22 cellular contexts compared by ENCODE assay signal in the genomic region with DNA sequence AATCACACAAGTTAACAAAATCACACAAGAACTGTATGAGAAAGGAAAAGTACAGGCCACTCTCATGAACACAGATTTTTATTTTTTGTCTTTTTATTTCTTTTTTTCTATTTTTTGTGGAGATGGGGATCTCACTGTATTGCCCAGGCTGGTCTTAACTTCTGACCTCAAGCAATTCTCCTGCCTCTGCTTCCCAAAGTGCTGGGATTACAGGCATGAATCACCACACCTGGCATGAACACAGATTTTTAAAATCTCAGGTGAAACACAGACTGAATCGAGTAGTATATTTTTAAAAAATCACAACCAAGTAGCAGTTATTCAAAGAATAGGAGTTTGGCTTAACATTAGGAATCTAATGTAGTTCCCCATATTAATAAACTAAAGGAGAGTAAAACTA. TPM values are rescaled to one million over a fixed set of nuclear protein-coding genes. Genes with fewer than 3 reads are reported as not detected.
DNase-seq lines count a peak whose midpoint lies in the region; ATAC-seq, FAIRE-seq and TF ChIP-seq lines count a peak whose summit lies in the region.
"Had no signal": no experiment of that assay in that cellular context is flagged by ENCODE, and none has a peak within 500 bp of the region (broad histone marks: within the 10 kb centered on the region; RNA-seq: fewer than 3 reads in every experiment).

No MANE protein-coding gene starts in this region.

- H3K9me3 ChIP-seq in breast epithelium (no peaks in the 10 kb centered on the region), HEK293 (ENCODE audit: control insufficient read depth, insufficient read depth, low read depth, low read length) (no peaks in the 10 kb centered on the region), K562 (replicated peaks; ENCODE audit: control insufficient read depth, insufficient read depth, low read depth, low read length) (no peaks in the 10 kb centered on the region)
- H3K9me3 ChIP-seq: A549, Caco-2 had no signal

- no peak overlapping the region for H2AFZ ChIP-seq in K562 (ENCODE audit: low read depth, low read length)

- H3K9me1 ChIP-seq in K562 (ENCODE audit: control insufficient read depth, insufficient read depth, low read length), result no peaks in the 10 kb centered on the region

- WGBS in K562 (ENCODE audit: insufficient coverage, low coverage, missing lambda C conversion rate), result 56% methylated on average over 1 of the region's 1 CpG

- POLR2A ChIA-PET in MCF 10A (lab: Yijun Ruan, JAX) (interaction anchor here (1.6 kb wide), 1 partner anchor 31 kb away, joined by 3 read pairs; no protein-coding TSS in a partner anchor), HEK293 (lab: Yijun Ruan, JAX) (no interaction called here), K562 (lab: Yijun Ruan, JAX) (no interaction called here)

- no peak overlapping the region for H3K4me2 ChIP-seq in K562 (ENCODE audit: insufficient read depth, low read length)
- H3K4me2 ChIP-seq: A549; BLaER1 treated with 17β-estradiol and CSF1 and Interleukin-3, amounts not matched to agents 10 nM and 100 nM had no signal

- no peak for FAIRE-seq in K562 (lab: Jason Lieb, UNC)
- FAIRE-seq: A549, D721Med, G401.6, GM12891, GM19239 had no signal

- ATAC-seq in K562, result no peak
- ATAC-seq in GM19351 (IDR thresholded peaks at IDR 0.05; ENCODE audit: unreplicated experiment), result no peak
- ATAC-seq: A549; CD8-positive, alpha-beta T cell had no signal

- H3K27me3 Mint-ChIP-seq in MCF 10A (ENCODE audit: insufficient read depth, unreplicated experiment), result no peaks in the 10 kb centered on the region
- H3K27me3 Mint-ChIP-seq: B cell; CD4-positive, alpha-beta T cell had no signal

- TF ChIP-seq CTCF in MCF 10A (IDR thresholded peaks at IDR 0.05; ENCODE audit: unreplicated experiment) (no peak), breast epithelium (IDR thresholded peaks at IDR 0.05) (no peak), HEK293 (tag by site-specific recombination; IDR thresholded peaks at IDR 0.05) (no peak), K562 (IDR thresholded peaks at IDR 0.05 in 2 of 3, conservative IDR thresholded peaks at IDR 0.05 in 1 of 3; ENCODE audit: insufficient read depth in 2 of 3, low read depth in 1 of 3, low read length in 3 of 3) (no peak)

- DNase-seq in MCF 10A (ENCODE audit: unreplicated experiment) (peak; percentile 1), breast epithelium (ENCODE audit: low spot score in 2 of 2) (no peak), K562 (ENCODE audit: extremely low read depth in 1 of 4, low spot score in 3 of 4) (no peak)
- DNase-seq: AML-193; Caco-2; Calu3; CD4-positive, alpha-beta T cell; CD8-positive, alpha-beta T cell; DMS79 treated with DMSO at 0.1 percent for 48 hours; GF-D8 had no signal

- TF ChIP-seq POLR2A in breast epithelium (IDR thresholded peaks at IDR 0.05) (no peak), K562 (conservative IDR thresholded peaks at IDR 0.05) (no peak)

- H3K9me3 Mint-ChIP-seq in MCF 10A (ENCODE audit: unreplicated experiment), result no peaks in the 10 kb centered on the region
- H3K9me3 Mint-ChIP-seq: CD4-positive, alpha-beta T cell; CD8-positive, alpha-beta T cell had no signal

- in situ Hi-C loops in K562 (cut with MboI), result no loop called here

- H3K36me3 ChIP-seq in breast epithelium, result no peaks in the 10 kb centered on the region
- H3K36me3 ChIP-seq in HEK293 (ENCODE audit: control insufficient read depth in 2 of 2, insufficient read depth in 1 of 2, low read length in 2 of 2), result no peaks in the 10 kb centered on the region
- peaks cover 8% of the 10 kb centered on the region; the same call in 1 of the 3 replicates for H3K36me3 ChIP-seq in K562 (ENCODE audit: control insufficient read depth, insufficient read depth, low read length)

- no peak overlapping the region for H3K9ac ChIP-seq in K562 (ENCODE audit: insufficient read depth in 1 of 2, low read depth in 2 of 2, low read length in 2 of 2)
- H3K9ac ChIP-seq: BLaER1 treated with 17β-estradiol and CSF1 and Interleukin-3, amounts not matched to agents 10 nM and 100 nM had no signal

- H3K27ac ChIP-seq in breast epithelium, result no peak overlapping the region
- no peak overlapping the region for H3K27ac ChIP-seq in HEK293 (ENCODE audit: extremely low read depth, low read depth, low read length)
- no peak overlapping the region for H3K27ac ChIP-seq in K562 (ENCODE audit: extremely low read depth, low read depth, low read length)
- H3K27ac ChIP-seq: 22Rv1; A549; BLaER1 treated with 17β-estradiol and CSF1 and Interleukin-3, amounts not matched to agents 10 nM and 100 nM; C4-2B had no signal

- TF ChIP-seq EP300 in K562 (IDR thresholded peaks at IDR 0.05; ENCODE audit: low read length), result no peak

- peaks cover 7% of the 10 kb centered on the region for H3K4me1 Mint-ChIP-seq in MCF 10A (ENCODE audit: insufficient read depth, unreplicated experiment)

- intact Hi-C loops in MCF 10A (cut with micrococcal nuclease), result no loop called here
- intact Hi-C loops in breast epithelium (cut with DNase I; ENCODE audit: low total_unique reads), result no loop called here
- intact Hi-C loops in K562 (cut with micrococcal nuclease), result no loop called here

- H3K4me3 ChIP-seq in breast epithelium (no peak overlapping the region), HEK293 (ENCODE audit: low read depth, low read length) (no peak overlapping the region), K562 (no peak overlapping the region)
- H3K4me3 ChIP-seq: A549; BLaER1 treated with 17β-estradiol and CSF1 and Interleukin-3, amounts not matched to agents 10 nM and 100 nM had no signal

- no peaks in the 10 kb centered on the region for H4K20me1 ChIP-seq in K562 (replicated peaks; ENCODE audit: control insufficient read depth, insufficient read depth, low read length)

- BruUV-seq in MCF 10A (replicated peaks; lab: Mats Ljungman, UMichigan) (no TSS peak), K562 (replicated peaks; lab: Mats Ljungman, UMichigan) (no TSS peak)

- H3K36me3 Mint-ChIP-seq in MCF 10A (ENCODE audit: insufficient read depth, unreplicated experiment), result peaks cover 11% of the 10 kb centered on the region

- H3K79me2 ChIP-seq in K562 (ENCODE audit: control insufficient read depth, insufficient read depth, low read length), result peaks cover 20% of the 10 kb centered on the region

- H3K27me3 ChIP-seq in breast epithelium (no peaks in the 10 kb centered on the region), K562 (ENCODE audit: control insufficient read depth in 2 of 2, insufficient read depth in 2 of 2, low read length in 2 of 2) (no peaks in the 10 kb centered on the region)
- H3K27me3 ChIP-seq: BLaER1 treated with 17β-estradiol and CSF1 and Interleukin-3, amounts not matched to agents 10 nM and 100 nM had no signal

- TF ChIP-seq RAD21 in K562 (CRISPR knock-in tag; conservative IDR thresholded peaks at IDR 0.05 in 1 of 2, IDR thresholded peaks at IDR 0.05 in 1 of 2), result no peak

- H3K27ac Mint-ChIP-seq in MCF 10A (ENCODE audit: low read depth, unreplicated experiment), result peak overlapping the region; percentile 39
- H3K27ac Mint-ChIP-seq: B cell; CD4-positive, alpha-beta T cell; CD8-positive, alpha-beta T cell had no signal

- H3K4me3 Mint-ChIP-seq in MCF 10A (ENCODE audit: unreplicated experiment), result no peak overlapping the region
- H3K4me3 Mint-ChIP-seq: B cell; CD4-positive, alpha-beta T cell; CD8-positive, alpha-beta T cell had no signal

- no peaks in the 10 kb centered on the region for H3K4me1 ChIP-seq in breast epithelium
- no peaks in the 10 kb centered on the region for H3K4me1 ChIP-seq in HEK293 (ENCODE audit: control insufficient read depth, insufficient read depth, low read length)
- H3K4me1 ChIP-seq in K562 (replicated peaks in 1 of 2; ENCODE audit: control insufficient read depth in 2 of 2, insufficient read depth in 2 of 2, low read length in 2 of 2), result no peaks in the 10 kb centered on the region
- H3K4me1 ChIP-seq: A549 had no signal

- CTCF ChIA-PET in MCF 10A (lab: Yijun Ruan, JAX) (interaction anchor here (0.7 kb wide), 1 partner anchor 1076 kb away, joined by 3 read pairs; no protein-coding TSS in a partner anchor), HEK293 (lab: Yijun Ruan, JAX) (no interaction called here), K562 (lab: Yijun Ruan, JAX; ENCODE audit: low intra/inter-chr PET ratio) (no interaction called here)

RNA-seq across cellular contexts. Expression of a gene that starts 18.3 kb away (rescaled TPM):
- total RNA-seq in MCF 10A (2022), result 15.0 and 18.0 TPM in 2 replicates
- 10 to 100 TPM; 16.5 to 36.1 (median 27.2) TPM for total RNA-seq in breast epithelium
- total RNA-seq in K562 (2011; cell fraction: chromatin; rRNA removed; ENCODE audit: low replicate concordance), result 15.0 and 31.9 TPM in 2 replicates
- total RNA-seq in K562 (2011; cell fraction: nucleolus; rRNA removed), result 14.7 and 16.8 TPM in 2 replicates
- total RNA-seq in K562 (2011; cell fraction: nucleoplasm; rRNA removed), result 21.8 and 30.6 TPM in 2 replicates
- total RNA-seq in K562 (2014; rRNA removed), result 10.0 and 16.5 TPM in 2 replicates
- 18.1 and 19.4 TPM in 2 replicates for total RNA-seq in K562 (2014; rRNA removed; fragmentation: Illumina TruSeq; extraction: Trizol)
- 16.2 and 17.3 TPM in 2 replicates for total RNA-seq in K562 (2015; rRNA removed; fragmentation: Illumina TruSeq; extraction: Trizol)
- 15.1 and 16.0 TPM in 2 replicates for total RNA-seq in K562 (2021)
- 14.6 and 21.1 TPM in 2 replicates for polyA plus RNA-seq in K562 (2011; rRNA removed)
- 4.7 and 12.8 TPM in 2 replicates for polyA plus RNA-seq in K562 (2011; cell fraction: cytosol; rRNA removed)
- polyA plus RNA-seq in K562 (2011; cell fraction: nucleus; rRNA removed), result 13.5 and 25.0 TPM in 2 replicates
- 4.4 and 4.9 TPM in 2 replicates for polyA plus RNA-seq in K562 (2012)
- polyA plus RNA-seq in K562 (2014; fragmentation: Illumina TruSeq; extraction: Trizol), result 8.8 and 10.1 TPM in 2 replicates
- polyA plus RNA-seq in K562 (2014; fragmentation: Nextera tagmentation; extraction: Ambion mirVana), result 1 to 10 TPM in 1 of 2 experiments, under 1 TPM in 1; 0.68 to 1.5 TPM
- 8.0 and 8.1 TPM in 2 replicates for polyA plus RNA-seq in K562 (2014; rRNA removed)
- 46.9 and 57.6 TPM in 2 replicates for polyA minus RNA-seq in K562 (2011; rRNA and poly(A)+ RNA removed)
- polyA minus RNA-seq in K562 (2011; cell fraction: cytosol; rRNA and poly(A)+ RNA removed), result 17.7 and 18.5 TPM in 2 replicates
- 28.5 and 38.7 TPM in 2 replicates for polyA minus RNA-seq in K562 (2011; cell fraction: nucleus; rRNA and poly(A)+ RNA removed)

RNA-seq across cellular contexts. Expression of a gene that starts 35.7 kb away (rescaled TPM):
- total RNA-seq in MCF 10A (2022) (not detected in 2 replicates), breast epithelium (1 to 10 TPM in 1 of 3 donors, not detected in 2; 4.2 TPM), K562 (2014; rRNA removed) (not detected in 2 replicates), K562 (2014; rRNA removed; fragmentation: Illumina TruSeq; extraction: Trizol) (not detected in 2 replicates), K562 (2015; rRNA removed; fragmentation: Illumina TruSeq; extraction: Trizol) (not detected in 2 replicates), K562 (2021) (0.20 TPM in 1 of 2 replicates, not detected in the other)
- total RNA-seq in K562 (2011; cell fraction: chromatin; rRNA removed; ENCODE audit: low replicate concordance), result not detected in 2 replicates
- not detected in 2 replicates for total RNA-seq in K562 (2011; cell fraction: nucleolus; rRNA removed)
- not detected in 2 replicates for total RNA-seq in K562 (2011; cell fraction: nucleoplasm; rRNA removed)
- polyA plus RNA-seq in K562 (2011; rRNA removed) (not detected in 2 replicates), K562 (2014; fragmentation: Illumina TruSeq; extraction: Trizol) (not detected in 2 replicates), K562 (2014; fragmentation: Nextera tagmentation; extraction: Ambion mirVana) (not detected), K562 (2014; rRNA removed) (not detected in 2 replicates)
- polyA plus RNA-seq in K562 (2011; cell fraction: cytosol; rRNA removed), result not detected in 2 replicates
- polyA plus RNA-seq in K562 (2011; cell fraction: nucleus; rRNA removed), result not detected in 2 replicates
- not detected in 2 replicates for polyA plus RNA-seq in K562 (2012)
- polyA minus RNA-seq in K562 (2011; rRNA and poly(A)+ RNA removed), result not detected in 2 replicates
- polyA minus RNA-seq in K562 (2011; cell fraction: cytosol; rRNA and poly(A)+ RNA removed), result not detected in 2 replicates
- not detected in 2 replicates for polyA minus RNA-seq in K562 (2011; cell fraction: nucleus; rRNA and poly(A)+ RNA removed)
- total RNA-seq: A172; B cell; Calu3; CD4-positive, alpha-beta T cell; CD8-positive, alpha-beta T cell had no signal
